19 cellular contexts compared by ENCODE assay signal in the genomic region with DNA sequence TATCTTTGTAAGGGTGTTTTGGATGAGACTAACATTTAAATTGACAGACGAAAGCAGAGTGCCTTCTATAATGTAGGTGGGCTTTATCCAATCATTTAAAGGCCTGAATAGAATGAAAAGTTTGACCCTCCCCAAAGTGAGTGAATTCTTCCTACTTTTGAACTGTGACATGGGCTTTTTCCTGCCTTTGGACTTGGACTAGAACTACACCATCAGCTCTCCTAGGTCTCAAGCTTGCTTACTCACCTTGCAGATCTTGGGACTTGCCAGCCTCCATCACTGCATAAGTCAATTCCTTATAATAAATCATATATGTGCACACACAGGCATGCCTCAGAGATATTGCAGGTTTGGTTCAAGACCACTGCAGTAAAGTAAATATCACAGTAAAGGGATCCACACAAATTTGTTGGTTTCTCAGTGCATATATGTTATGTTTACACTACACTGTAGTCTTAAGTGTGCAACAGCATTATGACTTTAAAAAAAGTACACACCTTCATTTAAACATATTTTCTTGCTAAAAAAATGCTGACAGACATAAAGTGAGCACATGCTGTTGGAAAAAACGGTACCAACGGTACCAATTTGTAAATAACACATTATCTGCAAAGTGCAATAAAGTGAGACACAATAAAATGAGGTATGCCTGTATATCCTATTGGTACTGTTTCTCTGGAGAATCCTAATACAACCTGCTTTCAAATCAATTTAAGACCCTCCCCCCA. TPM values are rescaled to one million over a fixed set of nuclear protein-coding genes. Genes with fewer than 3 reads are reported as not detected.
DNase-seq lines count a peak whose midpoint lies in the region; ATAC-seq, FAIRE-seq and TF ChIP-seq lines count a peak whose summit lies in the region.
"Had no signal": no experiment of that assay in that cellular context is flagged by ENCODE, and none has a peak within 500 bp of the region (broad histone marks: within the 10 kb centered on the region; RNA-seq: fewer than 3 reads in every experiment).

No MANE protein-coding gene starts in this region.

- ATAC-seq in natural killer cell = no peak
- ATAC-seq in natural killer cell treated with Interleukin-12 subunit alpha and Interleukin-12 subunit beta and Interleukin-15 and Interleukin-18, amount 100 ng/mL, for 72 hours = no peak
- ATAC-seq in naive thymus-derived CD4-positive, alpha-beta T cell = no peak

- peak overlapping the region in 1 of 2 donors; percentile 90 for H3K27ac Mint-ChIP-seq in natural killer cell
- H3K27ac Mint-ChIP-seq in natural killer cell treated with Interleukin-12 subunit alpha and Interleukin-12 subunit beta and Interleukin-15 and Interleukin-18, amount 100 ng/mL, for 72 hours = no peak overlapping the region
- H3K27ac Mint-ChIP-seq in mesothelial cell of epicardium = peak overlapping the region; percentile 47
- peak overlapping the region in 1 of 9 donors; percentile 57 for H3K27ac Mint-ChIP-seq in naive thymus-derived CD4-positive, alpha-beta T cell

- H3K4me3 Mint-ChIP-seq in natural killer cell (peak overlapping the region; percentile 70), mesothelial cell of epicardium (peak overlapping the region; percentile 69)
- no peak overlapping the region for H3K4me3 Mint-ChIP-seq in natural killer cell treated with Interleukin-12 subunit alpha and Interleukin-12 subunit beta and Interleukin-15 and Interleukin-18, amount 100 ng/mL, for 72 hours
- H3K4me3 Mint-ChIP-seq in naive thymus-derived CD4-positive, alpha-beta T cell = peak overlapping the region in 4 of 10 donors; percentile 12 to 82 (median 50)

- no peaks in the 10 kb centered on the region for H3K9me3 ChIP-seq in naive thymus-derived CD4-positive, alpha-beta T cell (ENCODE audit: control insufficient read depth in 2 of 3, low read length in 3 of 3)
- H3K9me3 ChIP-seq: HAP-1, SJSA1 had no signal

- no peaks in the 10 kb centered on the region for H3K9me3 Mint-ChIP-seq in natural killer cell
- no peaks in the 10 kb centered on the region for H3K9me3 Mint-ChIP-seq in natural killer cell treated with Interleukin-12 subunit alpha and Interleukin-12 subunit beta and Interleukin-15 and Interleukin-18, amount 100 ng/mL, for 72 hours
- H3K9me3 Mint-ChIP-seq in mesothelial cell of epicardium = peaks cover 5% of the 10 kb centered on the region
- peaks cover 0 to 5% (median 0%) of the 10 kb centered on the region in 11 donors for H3K9me3 Mint-ChIP-seq in naive thymus-derived CD4-positive, alpha-beta T cell

- no peaks in the 10 kb centered on the region for H3K36me3 ChIP-seq in naive thymus-derived CD4-positive, alpha-beta T cell (ENCODE audit: control insufficient read depth in 2 of 3, insufficient read depth in 3 of 3, low read length in 3 of 3)
- H3K36me3 ChIP-seq: HAP-1, SJSA1 had no signal

- intact Hi-C loops in natural killer cell (cut with micrococcal nuclease) = no loop called here
- intact Hi-C loops in naive thymus-derived CD4-positive, alpha-beta T cell (cut with micrococcal nuclease) = loop anchor here (5.0 to 10.0 kb wide), 5 partner anchors 125 to 880 kb away; partner anchors contain the start of genes FLVCR1 (in 1 of the 2), NEK2 (in 1 of the 2), NENF (in 1 of the 2) and NSL1 (in 1 of the 2)

- CTCF ChIA-PET in naive thymus-derived CD4-positive, alpha-beta T cell (lab: Charles Lee) = no interaction called here

- FAIRE-seq in GM12892 (lab: Jason Lieb, UNC) = no peak
- FAIRE-seq: A204.1, HTR-8/SVneo had no signal

- POLR2A ChIA-PET in naive thymus-derived CD4-positive, alpha-beta T cell (lab: Charles Lee) = no interaction called here

- DNase-seq in natural killer cell (no peak), RPMI8226 (peak; percentile 2), mesothelial cell of epicardium (ENCODE audit: low spot score in 2 of 2, unreplicated experiment in 2 of 2) (no peak), GM12892 (ENCODE audit: insufficient read length) (no peak), NCI-H82 (lab: John Stamatoyannopoulos, UW) (no peak)
- DNase-seq in natural killer cell treated with Interleukin-12 subunit alpha and Interleukin-12 subunit beta and Interleukin-15 and Interleukin-18, amount 100 ng/mL, for 72 hours (ENCODE audit: low spot score) = no peak
- DNase-seq in naive thymus-derived CD4-positive, alpha-beta T cell = no peak
- DNase-seq: C1 segment of cervical spinal cord, KBM-7, MV-4-11, NCI-H1417, NCI-H2029, NCI-H2171, NCI-H446, NCI-H69 had no signal

- no peak overlapping the region for H3K4me3 ChIP-seq in naive thymus-derived CD4-positive, alpha-beta T cell (ENCODE audit: low read length)
- H3K4me3 ChIP-seq: HAP-1, SJSA1 had no signal

- H3K27me3 Mint-ChIP-seq in natural killer cell (ENCODE audit: low read depth in 2 of 2) (peaks cover 8 to 15% of the 10 kb centered on the region in 2 donors), mesothelial cell of epicardium (ENCODE audit: low read depth) (no peaks in the 10 kb centered on the region)
- H3K27me3 Mint-ChIP-seq in natural killer cell treated with Interleukin-12 subunit alpha and Interleukin-12 subunit beta and Interleukin-15 and Interleukin-18, amount 100 ng/mL, for 72 hours = peaks cover 6 to 7% of the 10 kb centered on the region in 2 donors
- H3K27me3 Mint-ChIP-seq in naive thymus-derived CD4-positive, alpha-beta T cell = peaks cover 0 to 52% (median 0%) of the 10 kb centered on the region in 5 donors

- H3K4me1 Mint-ChIP-seq in natural killer cell (peaks cover 6 to 11% of the 10 kb centered on the region in 2 donors), mesothelial cell of epicardium (peaks cover 8% of the 10 kb centered on the region)
- H3K4me1 Mint-ChIP-seq in natural killer cell treated with Interleukin-12 subunit alpha and Interleukin-12 subunit beta and Interleukin-15 and Interleukin-18, amount 100 ng/mL, for 72 hours (ENCODE audit: low read depth in 2 of 2) = peaks cover 6 to 17% of the 10 kb centered on the region in 2 donors
- peaks cover 6 to 15% (median 9%) of the 10 kb centered on the region in 7 donors for H3K4me1 Mint-ChIP-seq in naive thymus-derived CD4-positive, alpha-beta T cell

- TF ChIP-seq CTCF in natural killer cell (IDR thresholded peaks at IDR 0.05) = no peak
- TF ChIP-seq CTCF in mesothelial cell of epicardium (IDR thresholded peaks at IDR 0.05; ENCODE audit: unreplicated experiment) = no peak

- TF ChIP-seq POLR2A in GM12892 (IDR thresholded peaks at IDR 0.05; ENCODE audit: low read depth, low read length) = no peak

- no peak overlapping the region for H3K27ac ChIP-seq in naive thymus-derived CD4-positive, alpha-beta T cell (ENCODE audit: low read depth, low read length)
- H3K27ac ChIP-seq: SJSA1 had no signal

- H3K27me3 ChIP-seq in naive thymus-derived CD4-positive, alpha-beta T cell (ENCODE audit: control insufficient read depth in 2 of 2, insufficient read depth in 2 of 2, low read length in 2 of 2) = no peaks in the 10 kb centered on the region
- H3K27me3 ChIP-seq: SJSA1 had no signal

- H3K36me3 Mint-ChIP-seq in natural killer cell = no peaks in the 10 kb centered on the region
- peaks cover 4% of the 10 kb centered on the region for H3K36me3 Mint-ChIP-seq in natural killer cell treated with Interleukin-12 subunit alpha and Interleukin-12 subunit beta and Interleukin-15 and Interleukin-18, amount 100 ng/mL, for 72 hours
- H3K36me3 Mint-ChIP-seq in mesothelial cell of epicardium = peaks cover 2% of the 10 kb centered on the region
- H3K36me3 Mint-ChIP-seq in naive thymus-derived CD4-positive, alpha-beta T cell = peaks cover 0 to 10% (median 0%) of the 10 kb centered on the region in 5 donors

- H3K4me1 ChIP-seq in naive thymus-derived CD4-positive, alpha-beta T cell (ENCODE audit: control insufficient read depth in 2 of 2, insufficient read depth in 2 of 2, low read length in 2 of 2) = peaks cover 7 to 13% of the 10 kb centered on the region in 2 donors

RNA-seq across cellular contexts. Expression of gene ATF3, which starts 51.6 kb away (rescaled TPM):
- 100 to 1,000 TPM in 1 of 3 donors, 10 to 100 TPM in 2; 62.2 to 135 (median 78.5) TPM for total RNA-seq in natural killer cell
- 10 to 100 TPM; 15.4 to 16.9 TPM for total RNA-seq in natural killer cell treated with Interleukin-12 subunit alpha and Interleukin-12 subunit beta and Interleukin-15 and Interleukin-18, amount 100 ng/mL, for 72 hours
- 134 to 147 TPM (median 146 TPM) in 3 replicates for total RNA-seq in mesothelial cell of epicardium
- 17.0 TPM for polyA plus RNA-seq in GM12892 (2012; ENCODE audit: missing spikeins)
- 10 to 100 TPM in 3 of 5 experiments, under 1 TPM in 2; 0.57 to 83.4 (median 12.5) TPM for total RNA-seq in naive thymus-derived CD4-positive, alpha-beta T cell
- not detected for polyA plus RNA-seq in naive thymus-derived CD4-positive, alpha-beta T cell
